Comparison of ENCODE assay signal across 13 cellular contexts in genomic region chr4:144906181-144906895, GRCh38.
DNase-seq lines count a peak whose midpoint lies in the region; ATAC-seq, FAIRE-seq and TF ChIP-seq lines count a peak whose summit lies in the region.
"Had no signal": no experiment of that assay in that cellular context is flagged by ENCODE, and none has a peak within 500 bp of the region (broad histone marks: within the 10 kb centered on the region; RNA-seq: fewer than 3 reads in every experiment).

No MANE protein-coding gene starts in this region.

- H3K9ac ChIP-seq in OCI-LY3 (ENCODE audit: low read length) (no peak overlapping the region), keratinocyte (ENCODE audit: control insufficient read depth, extremely low read depth, insufficient read depth, low read length) (no peak overlapping the region)

- DNase-seq in keratinocyte (ENCODE audit: low read depth, low spot score) (no peak), T1000 (lab: John Stamatoyannopoulos, UW) (no peak)
- no peak for DNase-seq in activated CD8-positive, alpha-beta T cell treated with anti-CD3 and anti-CD28 coated beads for 36 hours
- DNase-seq in activated naive CD4-positive, alpha-beta T cell treated with anti-CD3 and anti-CD28 coated beads, Interleukin-2, amount 50 U/mL, for 72 hours (ENCODE audit: low spot score in 2 of 2) = no peak
- DNase-seq in activated CD4-positive, alpha-beta memory T cell treated with anti-CD3 and anti-CD28 coated beads for 36 hours = no peak
- DNase-seq: activated B cell treated with CpG ODN at 0.5 μM for 24 hours; CD4-positive, alpha-beta memory T cell; NCI-H526 had no signal

- CTCF ChIA-PET in activated CD8-positive, alpha-beta T cell treated with anti-CD3 and anti-CD28 coated beads for 36 hours (lab: Charles Lee) = no interaction called here
- CTCF ChIA-PET in activated CD4-positive, alpha-beta memory T cell treated with anti-CD3 and anti-CD28 coated beads for 36 hours (lab: Charles Lee) = no interaction called here

- no peak overlapping the region; the same call in 1 of the 2 replicates for H3K27ac ChIP-seq in OCI-LY3 (ENCODE audit: low read length)
- H3K27ac ChIP-seq in keratinocyte (ENCODE audit: control insufficient read depth, insufficient read depth, low read length) = peak overlapping the region; percentile 4

- no peaks in the 10 kb centered on the region for H3K36me3 Mint-ChIP-seq in activated CD8-positive, alpha-beta T cell treated with anti-CD3 and anti-CD28 coated beads for 36 hours (ENCODE audit: low read depth)
- H3K36me3 Mint-ChIP-seq in activated naive CD4-positive, alpha-beta T cell treated with anti-CD3 and anti-CD28 coated beads, Interleukin-2, amount 50 U/mL, for 72 hours = no peaks in the 10 kb centered on the region
- H3K36me3 Mint-ChIP-seq in activated CD4-positive, alpha-beta memory T cell treated with anti-CD3 and anti-CD28 coated beads for 36 hours = no peaks in the 10 kb centered on the region
- H3K36me3 Mint-ChIP-seq: CD4-positive, alpha-beta memory T cell had no signal

- H3K4me1 ChIP-seq in OCI-LY3 (ENCODE audit: low read length) = peaks cover 20% of the 10 kb centered on the region
- peaks cover 8% of the 10 kb centered on the region for H3K4me1 ChIP-seq in keratinocyte (ENCODE audit: control insufficient read depth, extremely low read depth, insufficient read depth, low read length)

- H3K4me1 Mint-ChIP-seq in activated CD8-positive, alpha-beta T cell treated with anti-CD3 and anti-CD28 coated beads for 36 hours (ENCODE audit: low read depth) = no peaks in the 10 kb centered on the region
- H3K4me1 Mint-ChIP-seq in activated CD4-positive, alpha-beta memory T cell treated with anti-CD3 and anti-CD28 coated beads for 36 hours (ENCODE audit: low read depth) = no peaks in the 10 kb centered on the region
- H3K4me1 Mint-ChIP-seq: activated B cell treated with CpG ODN at 0.5 μM for 24 hours; CD4-positive, alpha-beta memory T cell had no signal

- peak; percentile 85 for FAIRE-seq in keratinocyte (lab: Jason Lieb, UNC)
- FAIRE-seq: frontal cortex had no signal

- H3K36me3 ChIP-seq in OCI-LY3 (replicated peaks; ENCODE audit: low read depth, low read length) (no peaks in the 10 kb centered on the region), keratinocyte (ENCODE audit: control insufficient read depth in 2 of 2, extremely low read depth in 1 of 2, insufficient read depth in 2 of 2, low read length in 2 of 2) (no peaks in the 10 kb centered on the region)

- H3K9me3 Mint-ChIP-seq in activated CD8-positive, alpha-beta T cell treated with anti-CD3 and anti-CD28 coated beads for 36 hours = no peaks in the 10 kb centered on the region
- H3K9me3 Mint-ChIP-seq in activated naive CD4-positive, alpha-beta T cell treated with anti-CD3 and anti-CD28 coated beads, Interleukin-2, amount 50 U/mL, for 72 hours = peaks cover 2 to 5% of the 10 kb centered on the region in 2 donors
- no peaks in the 10 kb centered on the region for H3K9me3 Mint-ChIP-seq in activated CD4-positive, alpha-beta memory T cell treated with anti-CD3 and anti-CD28 coated beads for 36 hours
- H3K9me3 Mint-ChIP-seq: activated B cell treated with CpG ODN at 0.5 μM for 24 hours, nephron had no signal

- TF ChIP-seq CTCF in OCI-LY3 (IDR thresholded peaks at IDR 0.05; ENCODE audit: low read depth, low read length) (no peak), keratinocyte (optimal IDR thresholded peaks at IDR 0.05 in 1 of 3, IDR thresholded peaks at IDR 0.05 in 1 of 3, conservative IDR thresholded peaks at IDR 0.05 in 1 of 3; ENCODE audit: extremely low read depth in 1 of 3, insufficient read depth in 2 of 3, low read length in 3 of 3) (no peak)
- no peak for TF ChIP-seq CTCF in activated CD8-positive, alpha-beta T cell treated with anti-CD3 and anti-CD28 coated beads for 36 hours (IDR thresholded peaks at IDR 0.05)

- H3K4me2 ChIP-seq in OCI-LY3 (ENCODE audit: low read length) (peak overlapping the region; percentile 49), keratinocyte (ENCODE audit: control insufficient read depth, extremely low read depth, insufficient read depth, low read depth, low read length) (no peak overlapping the region)

- no peaks in the 10 kb centered on the region for H3K27me3 Mint-ChIP-seq in activated CD8-positive, alpha-beta T cell treated with anti-CD3 and anti-CD28 coated beads for 36 hours
- H3K27me3 Mint-ChIP-seq in activated CD4-positive, alpha-beta memory T cell treated with anti-CD3 and anti-CD28 coated beads for 36 hours = no peaks in the 10 kb centered on the region
- H3K27me3 Mint-ChIP-seq: activated B cell treated with CpG ODN at 0.5 μM for 24 hours; CD4-positive, alpha-beta memory T cell had no signal

- ATAC-seq in GM18502 (IDR thresholded peaks at IDR 0.05; ENCODE audit: poor library complexity, unreplicated experiment) (peak; percentile 68), HG02610 (IDR thresholded peaks at IDR 0.05; ENCODE audit: unreplicated experiment) (peak; percentile 47)
- ATAC-seq in activated CD8-positive, alpha-beta T cell treated with anti-CD3 and anti-CD28 coated beads for 36 hours = no peak
- no peak for ATAC-seq in activated naive CD4-positive, alpha-beta T cell treated with anti-CD3 and anti-CD28 coated beads, Interleukin-2, amount 50 U/mL, for 72 hours

- no peaks in the 10 kb centered on the region for H3K9me1 ChIP-seq in keratinocyte (ENCODE audit: control insufficient read depth, extremely low read depth, insufficient read depth, low read length)

- H3K9me3 ChIP-seq in OCI-LY3 (ENCODE audit: insufficient read depth, low read length) (no peaks in the 10 kb centered on the region), keratinocyte (ENCODE audit: control insufficient read depth, low read depth, low read length) (no peaks in the 10 kb centered on the region)

- H3K4me3 ChIP-seq in OCI-LY3 (ENCODE audit: low read length) (peak overlapping the region; percentile 9; the same call in 1 of the 2 replicates), keratinocyte (ENCODE audit: control insufficient read depth in 2 of 3, extremely low read depth in 1 of 3, insufficient read depth in 2 of 3, low read depth in 1 of 3, low read length in 3 of 3) (no peak overlapping the region)

- no peak overlapping the region for H2AFZ ChIP-seq in OCI-LY3 (ENCODE audit: low read depth, low read length)
- no peak overlapping the region for H2AFZ ChIP-seq in keratinocyte (ENCODE audit: control insufficient read depth, low read length)

- H3K27ac Mint-ChIP-seq in activated CD8-positive, alpha-beta T cell treated with anti-CD3 and anti-CD28 coated beads for 36 hours = no peak overlapping the region
- H3K27ac Mint-ChIP-seq in activated naive CD4-positive, alpha-beta T cell treated with anti-CD3 and anti-CD28 coated beads, Interleukin-2, amount 50 U/mL, for 72 hours = no peak overlapping the region
- H3K27ac Mint-ChIP-seq in activated CD4-positive, alpha-beta memory T cell treated with anti-CD3 and anti-CD28 coated beads for 36 hours = no peak overlapping the region
- H3K27ac Mint-ChIP-seq: activated B cell treated with CpG ODN at 0.5 μM for 24 hours; CD4-positive, alpha-beta memory T cell; nephron had no signal

- H3K27me3 ChIP-seq in OCI-LY3 (ENCODE audit: low read depth, low read length) (no peaks in the 10 kb centered on the region), keratinocyte (ENCODE audit: control insufficient read depth, extremely low read depth, insufficient read depth, low read length) (no peaks in the 10 kb centered on the region)

- no peak overlapping the region for H3K4me3 Mint-ChIP-seq in activated CD8-positive, alpha-beta T cell treated with anti-CD3 and anti-CD28 coated beads for 36 hours
- no peak overlapping the region for H3K4me3 Mint-ChIP-seq in activated CD4-positive, alpha-beta memory T cell treated with anti-CD3 and anti-CD28 coated beads for 36 hours
- H3K4me3 Mint-ChIP-seq: activated B cell treated with CpG ODN at 0.5 μM for 24 hours; CD4-positive, alpha-beta memory T cell; nephron had no signal

- H3K79me2 ChIP-seq in OCI-LY3 (ENCODE audit: low read length) = no peaks in the 10 kb centered on the region
- no peaks in the 10 kb centered on the region for H3K79me2 ChIP-seq in keratinocyte (ENCODE audit: control insufficient read depth, insufficient read depth, low read length)

- dilution Hi-C loops in keratinocyte (cut with MboI; ENCODE audit: extremely low pct_ligation_motif_present, low sequenced_read_pairs) = no loop called here

- intact Hi-C loops in activated CD8-positive, alpha-beta T cell treated with anti-CD3 and anti-CD28 coated beads for 36 hours (cut with micrococcal nuclease) = no loop called here
- intact Hi-C loops in activated CD4-positive, alpha-beta memory T cell treated with anti-CD3 and anti-CD28 coated beads for 36 hours (cut with micrococcal nuclease) = no loop called here

- POLR2A ChIA-PET in activated CD8-positive, alpha-beta T cell treated with anti-CD3 and anti-CD28 coated beads for 36 hours (lab: Charles Lee) = no interaction called here
- POLR2A ChIA-PET in activated CD4-positive, alpha-beta memory T cell treated with anti-CD3 and anti-CD28 coated beads for 36 hours (lab: Charles Lee) = no interaction called here

- no peaks in the 10 kb centered on the region for H4K20me1 ChIP-seq in OCI-LY3 (ENCODE audit: insufficient read depth, low read length)
- H4K20me1 ChIP-seq in keratinocyte (ENCODE audit: control insufficient read depth, extremely low read depth, insufficient read depth, low read length) = no peaks in the 10 kb centered on the region

Comparison
In these comparisons a context has a peak if more than half of its experiments do, and no peak if none do; other contexts are left out.
1. ATAC-seq: peak in GM18502 (single experiment) and HG02610 (single experiment); none in activated CD8-positive, alpha-beta T cell treated with anti-CD3 and anti-CD28 coated beads for 36 hours (single experiment) and activated naive CD4-positive, alpha-beta T cell treated with anti-CD3 and anti-CD28 coated beads, Interleukin-2, amount 50 U/mL, for 72 hours (0 of 2).